14 cellular contexts compared by ENCODE assay signal in genomic region chr2:183284606-183285005, GRCh38.
A peak's percentile ranks its signal among the peaks of the same experiment; 100 is the strongest.
DNase-seq lines count a peak whose midpoint lies in the region; ATAC-seq and TF ChIP-seq lines count a peak whose summit lies in the region.
"Had no signal": no experiment of that assay in that cellular context is flagged by ENCODE, and none has a peak within 500 bp of the region (broad histone marks: within the 10 kb centered on the region; RNA-seq: fewer than 3 reads in every experiment).

No MANE protein-coding gene starts in this region.

- no peak overlapping the region for H4K91ac ChIP-seq in IMR-90 (ENCODE audit: insufficient read depth, low read depth, low read length)

- no peaks in the 10 kb centered on the region for H4K20me1 ChIP-seq in IMR-90 (ENCODE audit: insufficient read depth, low read length)
- H4K20me1 ChIP-seq: BLaER1 treated with 17β-estradiol and CSF1 and Interleukin-3, amounts not matched to agents 10 nM and 100 nM had no signal

- no peak overlapping the region for H3K23ac ChIP-seq in IMR-90 (ENCODE audit: low read depth, low read length)

- H3K27ac ChIP-seq in IMR-90 (ENCODE audit: insufficient read depth, low read length) (no peak overlapping the region), brain microvascular endothelial cell (peak overlapping the region; percentile 86)
- H3K27ac ChIP-seq: BLaER1 treated with 17β-estradiol and CSF1 and Interleukin-3, amounts not matched to agents 10 nM and 100 nM; prostate gland had no signal

- in situ Hi-C loops in IMR-90 (cut with MboI; ENCODE audit: low sequenced_read_pairs) (no loop called here), brain microvascular endothelial cell (cut with HindIII; ENCODE audit: low pct_ligation_motif_present, low sequenced_read_pairs) (no loop called here)

- no peak overlapping the region for H2BK15ac ChIP-seq in IMR-90 (ENCODE audit: low read depth, low read length)

- intact Hi-C loops in IMR-90 (cut with micrococcal nuclease) = no loop called here

- BruUV-seq in IMR-90 (replicated peaks; lab: Mats Ljungman, UMichigan) = no TSS peak

- H3K18ac ChIP-seq in IMR-90 (ENCODE audit: low read depth, low read length) = no peak overlapping the region

- no peak overlapping the region for H2BK120ac ChIP-seq in IMR-90 (ENCODE audit: low read depth, low read length)

- no peak; the same call in 1 of the 2 replicates for ATAC-seq in IMR-90 (ENCODE audit: low read depth)
- ATAC-seq in GM18873 (IDR thresholded peaks at IDR 0.05; ENCODE audit: low FRiP score, unreplicated experiment) = no peak
- no peak for ATAC-seq in GM19463 (IDR thresholded peaks at IDR 0.05; ENCODE audit: unreplicated experiment)
- ATAC-seq in HG03442 (IDR thresholded peaks at IDR 0.05; ENCODE audit: unreplicated experiment) = no peak

- H3K79me1 ChIP-seq in IMR-90 (ENCODE audit: low read depth in 1 of 2, low read length in 2 of 2) = no peaks in the 10 kb centered on the region

- CTCF ChIA-PET in IMR-90 (lab: Yijun Ruan, JAX) = no interaction called here

- no peak overlapping the region for H3K56ac ChIP-seq in IMR-90 (ENCODE audit: extremely low read depth, insufficient read depth, low read length)

- dilution Hi-C loops in IMR-90 (cut with HindIII; ENCODE audit: low sequenced_read_pairs, unreplicated experiment) = no loop called here

- POLR2A ChIA-PET in IMR-90 (lab: Charles Lee; ENCODE audit: unreplicated experiment) = no interaction called here

- TF ChIP-seq POLR2A in IMR-90 (IDR thresholded peaks at IDR 0.05; ENCODE audit: low read depth, low read length) = no peak

- H2BK5ac ChIP-seq in IMR-90 (ENCODE audit: low read depth, low read length, poor library complexity, severe bottlenecking) = no peak overlapping the region

- TF ChIP-seq CTCF in IMR-90 (conservative IDR thresholded peaks at IDR 0.05; ENCODE audit: low read depth, low read length) (no peak), brain microvascular endothelial cell (IDR thresholded peaks at IDR 0.05; ENCODE audit: low read depth, low read length, missing control alignments) (no peak)

- TF ChIP-seq RAD21 in IMR-90 (IDR thresholded peaks at IDR 0.05; ENCODE audit: low read length) = no peak

- H3K9me1 ChIP-seq in IMR-90 (ENCODE audit: insufficient read depth, low read length) = no peaks in the 10 kb centered on the region

- no peaks in the 10 kb centered on the region for H3K4me1 ChIP-seq in IMR-90 (ENCODE audit: control insufficient read depth, insufficient read depth, low read length)
- H3K4me1 ChIP-seq: prostate gland had no signal

- H2BK20ac ChIP-seq in IMR-90 (ENCODE audit: low read depth, low read length) = no peak overlapping the region

- H3K14ac ChIP-seq in IMR-90 (replicated peaks; ENCODE audit: low read depth, low read length) = no peak overlapping the region

- no peak overlapping the region for H3K4me3 ChIP-seq in IMR-90 (ENCODE audit: insufficient read depth, low read depth, low read length)
- no peak overlapping the region for H3K4me3 ChIP-seq in brain microvascular endothelial cell (ENCODE audit: low read depth, low read length)
- H3K4me3 ChIP-seq: BLaER1 treated with 17β-estradiol and CSF1 and Interleukin-3, amounts not matched to agents 10 nM and 100 nM; prostate gland had no signal

- H3K36me3 ChIP-seq in IMR-90 (ENCODE audit: control insufficient read depth, insufficient read depth, low read length) = no peaks in the 10 kb centered on the region
- no peaks in the 10 kb centered on the region for H3K36me3 ChIP-seq in brain microvascular endothelial cell (replicated peaks)
- H3K36me3 ChIP-seq: BLaER1 treated with 17β-estradiol and CSF1 and Interleukin-3, amounts not matched to agents 10 nM and 100 nM; prostate gland had no signal

- no peak overlapping the region for H3K4me2 ChIP-seq in IMR-90 (ENCODE audit: low read depth, low read length)

- H2AK9ac ChIP-seq in IMR-90 (replicated peaks; ENCODE audit: low read depth, low read length, poor library complexity) = no peak overlapping the region

- H2AFZ ChIP-seq in IMR-90 (replicated peaks; ENCODE audit: low read length, poor library complexity) = no peak overlapping the region

- DNase-seq in AG20443 (ENCODE audit: low spot score) (peak; percentile 11), IMR-90 (peak; percentile 34), brain microvascular endothelial cell (peak; percentile 93), kidney tubule cell (ENCODE audit: low spot score) (peak; percentile 86)
- DNase-seq in activated CD4-positive, CD25-positive, alpha-beta regulatory T cell treated with anti-CD3 and anti-CD28 coated beads, Interleukin-2, amount 50 U/mL, for 72 hours = no peak
- DNase-seq: DND-41, NCI-H2081 treated with DMSO at 0.1 percent for 48 hours, NCI-H748 treated with DMSO at 0.1 percent for 48 hours, Right ventricle myocardium superior had no signal

- H4K5ac ChIP-seq in IMR-90 (ENCODE audit: low read depth, low read length) = no peak overlapping the region

- H2AK5ac ChIP-seq in IMR-90 (ENCODE audit: low read depth, low read length) = no peak overlapping the region

- H3K9ac ChIP-seq in IMR-90 (ENCODE audit: low read depth, low read length) = no peak overlapping the region
- H3K9ac ChIP-seq: BLaER1 treated with 17β-estradiol and CSF1 and Interleukin-3, amounts not matched to agents 10 nM and 100 nM had no signal

- no peak overlapping the region for H4K8ac ChIP-seq in IMR-90 (ENCODE audit: low read depth in 2 of 2, low read length in 2 of 2)

- H3K27me3 ChIP-seq in IMR-90 (ENCODE audit: control insufficient read depth, insufficient read depth, low read length) = no peaks in the 10 kb centered on the region
- no peaks in the 10 kb centered on the region for H3K27me3 ChIP-seq in brain microvascular endothelial cell (replicated peaks)
- H3K27me3 ChIP-seq: BLaER1 treated with 17β-estradiol and CSF1 and Interleukin-3, amounts not matched to agents 10 nM and 100 nM had no signal

- no peaks in the 10 kb centered on the region for H3K9me3 ChIP-seq in IMR-90 (ENCODE audit: control insufficient read depth, insufficient read depth, low read length)
- H3K9me3 ChIP-seq: BLaER1 treated with 17β-estradiol and CSF1 and Interleukin-3, amounts not matched to agents 10 nM and 100 nM; prostate gland had no signal

- H3K4ac ChIP-seq in IMR-90 (ENCODE audit: low read depth, low read length) = no peak overlapping the region

TF ChIP-seq in IMR-90, 13 proteins besides CTCF, POLR2A, EP300 and RAD21:
- TF ChIP-seq CEBPB (IDR thresholded peaks at IDR 0.05; ENCODE audit: low read depth, low read length) (no peak), USF2 (IDR thresholded peaks at IDR 0.05; ENCODE audit: low read depth, low read length) (no peak), MXI1 (IDR thresholded peaks at IDR 0.05; ENCODE audit: borderline replicate concordance, low read depth, low read length) (no peak), MAZ (IDR thresholded peaks at IDR 0.05; ENCODE audit: borderline replicate concordance, low read depth, low read length) (no peak), RCOR1 (IDR thresholded peaks at IDR 0.05; ENCODE audit: insufficient replicate concordance, low read length) (no peak), SMC3 (IDR thresholded peaks at IDR 0.05; ENCODE audit: low read depth, low read length) (no peak), ELK1 (IDR thresholded peaks at IDR 0.05; ENCODE audit: borderline replicate concordance, low read depth, low read length) (no peak)
